1 cellular context compared by ENCODE assay signal in the genomic region with DNA sequence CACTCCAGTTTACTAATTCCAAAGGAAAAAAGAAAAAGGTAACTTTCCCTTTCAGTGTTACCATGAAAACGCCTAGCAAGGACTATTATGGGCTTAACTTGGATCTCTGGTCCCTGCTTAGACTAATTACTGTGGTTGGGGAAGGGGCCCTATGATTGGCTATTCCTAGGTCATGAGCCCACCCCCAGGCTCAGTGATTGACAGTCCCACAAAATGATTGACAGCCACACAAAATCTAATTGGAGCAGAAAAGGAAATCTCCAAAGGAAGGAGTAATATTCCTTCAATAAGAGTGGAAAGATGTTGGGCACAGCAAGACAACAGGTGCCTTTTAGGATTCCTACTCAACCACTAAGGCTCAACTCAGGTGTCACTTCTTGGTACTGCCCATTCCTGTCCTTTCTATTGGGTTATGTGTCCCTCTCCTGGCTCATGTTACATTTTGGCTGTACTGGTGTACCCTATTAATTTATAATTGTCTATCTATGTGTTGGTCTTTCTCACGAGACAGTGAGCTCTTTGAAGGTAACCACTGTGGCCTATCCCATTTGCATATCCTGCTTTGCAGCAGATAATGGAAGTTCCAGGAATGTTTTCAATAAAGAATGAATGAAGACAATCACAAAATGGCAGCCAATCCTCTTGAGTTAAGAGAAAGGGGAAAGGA.
TF ChIP-seq lines count a peak whose summit lies in the region.

No MANE protein-coding gene starts in this region.

TF ChIP-seq in H1, 55 proteins besides CTCF, POLR2A, EP300 and RAD21:
- no peak for TF ChIP-seq ASH2L (IDR thresholded peaks at IDR 0.05; ENCODE audit: low read length)
- no peak for TF ChIP-seq NRF1 (IDR thresholded peaks at IDR 0.05; ENCODE audit: low read depth, low read length)
- TF ChIP-seq, protein P1, sequence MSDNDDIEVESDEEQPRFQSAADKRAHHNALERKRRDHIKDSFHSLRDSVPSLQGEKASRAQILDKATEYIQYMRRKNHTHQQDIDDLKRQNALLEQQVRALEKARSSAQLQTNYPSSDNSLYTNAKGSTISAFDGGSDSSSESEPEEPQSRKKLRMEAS (IDR thresholded peaks at IDR 0.05): no peak
- no peak for TF ChIP-seq PHF8 (conservative IDR thresholded peaks at IDR 0.05; ENCODE audit: low read depth, low read length)
- no peak for TF ChIP-seq CBX8 (IDR thresholded peaks at IDR 0.05; ENCODE audit: borderline replicate concordance, low read depth, low read length)
- TF ChIP-seq SP2 (IDR thresholded peaks at IDR 0.05; ENCODE audit: low read length): 0 out of 2 replicates have a peak, but pooled peaks have one; percentile 4
- no peak for TF ChIP-seq FOSL1 (IDR thresholded peaks at IDR 0.05; ENCODE audit: insufficient read depth, low read depth, low read length)
- TF ChIP-seq, protein P2, sequence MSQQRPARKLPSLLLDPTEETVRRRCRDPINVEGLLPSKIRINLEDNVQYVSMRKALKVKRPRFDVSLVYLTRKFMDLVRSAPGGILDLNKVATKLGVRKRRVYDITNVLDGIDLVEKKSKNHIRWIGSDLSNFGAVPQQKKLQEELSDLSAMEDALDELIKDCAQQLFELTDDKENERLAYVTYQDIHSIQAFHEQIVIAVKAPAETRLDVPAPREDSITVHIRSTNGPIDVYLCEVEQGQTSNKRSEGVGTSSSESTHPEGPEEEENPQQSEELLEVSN (IDR thresholded peaks at IDR 0.05): no peak
- no peak for TF ChIP-seq SP1 (IDR thresholded peaks at IDR 0.05; ENCODE audit: low read depth, low read length)
